ENCODE assay signal across 19 cellular contexts in genomic region chr11:120648706-120649250, GRCh38.
"Had no signal": no experiment of that assay in that cellular context is flagged by ENCODE, and none has a peak within 500 bp of the region (broad histone marks: within the 10 kb centered on the region; RNA-seq: fewer than 3 reads in every experiment).

No MANE protein-coding gene starts in this region.

- ATAC-seq: activated naive CD8-positive, alpha-beta T cell treated with anti-CD3 and anti-CD28 coated beads, Interleukin-2, amount 50 U/mL, for 24 hours; naive thymus-derived CD8-positive, alpha-beta T cell; pancreas; right lobe of liver; upper lobe of right lung had no signal

- H3K4me3 ChIP-seq: dorsolateral prefrontal cortex, pancreas, right lobe of liver, testis, upper lobe of right lung had no signal

- H3K9me3 ChIP-seq: neutrophil, pancreas, right lobe of liver, testis, upper lobe of right lung had no signal

- H3K36me3 ChIP-seq: neutrophil, pancreas, right lobe of liver, upper lobe of right lung had no signal

- DNase-seq: activated CD4-positive, CD25-positive, alpha-beta regulatory T cell treated with anti-CD3 and anti-CD28 coated beads, Interleukin-2, amount 50 U/mL, for 72 hours; activated CD8-positive, alpha-beta memory T cell treated with anti-CD3 and anti-CD28 coated beads for 24 hours; activated CD8-positive, alpha-beta memory T cell treated with anti-CD3 and anti-CD28 coated beads, Interleukin-2, amount 50 U/mL, for 48 hours; activated effector memory CD4-positive, alpha-beta T cell treated with Interleukin-2 at 50 U/mL for 16 hours; activated naive CD4-positive, alpha-beta T cell treated with anti-CD3 and anti-CD28 coated beads, Interleukin-2, amount 10 ng/mL, durations not matched to agents 7 days and 5 days; activated naive CD8-positive, alpha-beta T cell treated with anti-CD3 and anti-CD28 coated beads, Interleukin-2, amount 50 U/mL, for 24 hours; activated T-cell treated with anti-CD3 and anti-CD28 coated beads, Interleukin-2, amount 50 U/mL, for 48 hours; anterior cingulate cortex; central memory CD4-positive, alpha-beta T cell; mesendoderm; naive thymus-derived CD8-positive, alpha-beta T cell; pancreas; right lobe of liver; small intestine; stimulated activated CD4-positive, alpha-beta T cell treated with anti-CD3 and anti-CD28 coated beads, Interleukin-4, amount 100 ng/mL, for 1 hour; testis; upper lobe of right lung had no signal

- H3K27me3 ChIP-seq: dorsolateral prefrontal cortex, pancreas, right lobe of liver, testis, upper lobe of right lung had no signal

- H3K27ac ChIP-seq: dorsolateral prefrontal cortex, neutrophil, pancreas, right lobe of liver, testis, upper lobe of right lung had no signal

- H3K4me1 ChIP-seq: pancreas, right lobe of liver, testis, upper lobe of right lung had no signal
